Comparison of ENCODE assay signal across 13 cellular contexts in the genomic region with DNA sequence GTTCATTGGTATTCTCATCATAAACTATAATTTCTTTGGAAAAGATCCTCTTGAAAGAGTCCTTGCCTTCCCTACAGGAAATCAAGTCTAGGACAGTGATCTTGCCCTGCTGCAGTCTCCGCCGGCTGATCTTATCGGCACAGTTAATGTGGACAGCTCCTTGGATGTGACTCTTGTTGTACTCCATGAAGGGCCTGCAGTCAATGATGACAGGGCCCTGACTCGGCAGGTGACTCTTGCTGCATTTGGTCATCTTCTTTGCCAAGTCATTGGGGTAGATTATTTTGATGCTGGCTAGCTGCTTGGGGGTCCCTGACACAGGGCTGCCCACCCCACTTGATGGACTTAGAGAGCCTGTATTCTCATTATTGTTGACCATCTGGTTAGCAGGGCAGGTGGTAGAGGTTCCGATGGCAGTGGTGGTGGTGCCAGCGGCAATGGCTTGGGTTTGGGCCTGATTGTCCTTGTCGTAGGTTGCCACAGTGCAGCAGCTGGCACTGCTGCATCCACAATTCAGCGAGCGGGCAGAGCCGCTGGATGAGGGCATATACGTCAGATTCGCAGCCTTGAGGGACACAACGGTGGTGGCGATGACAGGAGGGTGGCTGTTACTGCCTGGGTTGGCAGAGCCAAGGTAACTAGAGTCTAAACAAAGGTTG. TPM values are rescaled to one million over a fixed set of nuclear protein-coding genes. Genes with fewer than 3 reads are reported as not detected.
DNase-seq lines count a peak whose midpoint lies in the region; ATAC-seq and TF ChIP-seq lines count a peak whose summit lies in the region.
"Had no signal": no experiment of that assay in that cellular context is flagged by ENCODE, and none has a peak within 500 bp of the region (broad histone marks: within the 10 kb centered on the region; RNA-seq: fewer than 3 reads in every experiment).

No MANE protein-coding gene starts in this region.

- CTCF ChIA-PET in activated CD8-positive, alpha-beta memory T cell treated with anti-CD3 and anti-CD28 coated beads, Interleukin-2, amount 10 ng/mL, durations not matched to agents 7 days and 5 days (lab: Charles Lee): interaction anchor here (0.9 to 3.2 kb wide), 2 partner anchors 10 to 262 kb away, joined by 3 to 27 read pairs; no protein-coding TSS in a partner anchor

- no peaks in the 10 kb centered on the region for H3K27me3 Mint-ChIP-seq in activated CD8-positive, alpha-beta memory T cell treated with anti-CD3 and anti-CD28 coated beads, Interleukin-2, amount 10 ng/mL, durations not matched to agents 7 days and 5 days
- no peaks in the 10 kb centered on the region for H3K27me3 Mint-ChIP-seq in T-helper 17 cell
- H3K27me3 Mint-ChIP-seq: activated CD4-positive, alpha-beta T cell treated with anti-CD3 and anti-CD28 coated beads for 36 hours; naive B cell had no signal

- H3K27me3 ChIP-seq in layer of hippocampus (ENCODE audit: control insufficient read depth, insufficient read depth, low read length): no peaks in the 10 kb centered on the region
- no peaks in the 10 kb centered on the region for H3K27me3 ChIP-seq in spleen (replicated peaks in 1 of 7)
- H3K27me3 ChIP-seq: upper lobe of right lung had no signal

- peaks cover 12 to 79% (median 42%) of the 10 kb centered on the region in 6 donors for H3K4me1 ChIP-seq in spleen

- no peaks in the 10 kb centered on the region for H3K9me3 ChIP-seq in T-helper 17 cell (ENCODE audit: control insufficient read depth, low read length, poor library complexity, severe bottlenecking)
- no peaks in the 10 kb centered on the region for H3K9me3 ChIP-seq in spleen
- H3K9me3 ChIP-seq: A549, upper lobe of right lung had no signal

- no peak for ATAC-seq in activated CD8-positive, alpha-beta memory T cell treated with anti-CD3 and anti-CD28 coated beads, Interleukin-2, amount 10 ng/mL, durations not matched to agents 7 days and 5 days
- ATAC-seq in T-helper 17 cell (no peak), esophagus mucosa (no peak), GM18868 (IDR thresholded peaks at IDR 0.05; ENCODE audit: unreplicated experiment) (no peak), GM19452 (IDR thresholded peaks at IDR 0.05; ENCODE audit: unreplicated experiment) (no peak)
- ATAC-seq: A549; activated CD4-positive, alpha-beta T cell treated with anti-CD3 and anti-CD28 coated beads for 36 hours; upper lobe of right lung had no signal

- H3K36me3 ChIP-seq in spleen: peaks cover 0 to 27% (median 0%) of the 10 kb centered on the region in 6 donors

- H3K36me3 Mint-ChIP-seq in activated CD8-positive, alpha-beta memory T cell treated with anti-CD3 and anti-CD28 coated beads, Interleukin-2, amount 10 ng/mL, durations not matched to agents 7 days and 5 days: peaks cover 52% of the 10 kb centered on the region
- peaks cover 9% of the 10 kb centered on the region for H3K36me3 Mint-ChIP-seq in T-helper 17 cell (ENCODE audit: low read depth)

- no peak overlapping the region for H3K27ac Mint-ChIP-seq in activated CD8-positive, alpha-beta memory T cell treated with anti-CD3 and anti-CD28 coated beads, Interleukin-2, amount 10 ng/mL, durations not matched to agents 7 days and 5 days
- H3K27ac Mint-ChIP-seq in T-helper 17 cell: peak overlapping the region; percentile 71
- H3K27ac Mint-ChIP-seq: activated CD4-positive, alpha-beta T cell treated with anti-CD3 and anti-CD28 coated beads for 36 hours had no signal

- H3K4me3 ChIP-seq in spleen: peak overlapping the region in 1 of 8 donors; percentile 21
- H3K4me3 ChIP-seq: A549 had no signal

- 92 to 98% (median 95%) methylated on average over 14 of the region's 14 CpGs for WGBS in spleen, 5 donors

- no peak for DNase-seq in activated CD8-positive, alpha-beta memory T cell treated with anti-CD3 and anti-CD28 coated beads, Interleukin-2, amount 10 ng/mL, durations not matched to agents 7 days and 5 days
- no peak for DNase-seq in activated CD8-positive, alpha-beta memory T cell treated with anti-CD3 and anti-CD28 coated beads, Interleukin-2, amount 50 U/mL, for 48 hours
- DNase-seq in T-helper 17 cell: no peak
- peak; percentile 74 for DNase-seq in spleen
- DNase-seq: activated CD4-positive, alpha-beta T cell treated with anti-CD3 and anti-CD28 coated beads for 36 hours; naive B cell; NCI-H1436; upper lobe of right lung had no signal

- peaks cover 4% of the 10 kb centered on the region for H3K9me3 Mint-ChIP-seq in activated CD8-positive, alpha-beta memory T cell treated with anti-CD3 and anti-CD28 coated beads, Interleukin-2, amount 10 ng/mL, durations not matched to agents 7 days and 5 days (ENCODE audit: low read depth)
- H3K9me3 Mint-ChIP-seq: naive B cell had no signal

- peak overlapping the region; percentile 8 for H3K4me3 Mint-ChIP-seq in activated CD8-positive, alpha-beta memory T cell treated with anti-CD3 and anti-CD28 coated beads, Interleukin-2, amount 10 ng/mL, durations not matched to agents 7 days and 5 days
- H3K4me3 Mint-ChIP-seq in T-helper 17 cell: peak overlapping the region; percentile 73
- H3K4me3 Mint-ChIP-seq: activated CD4-positive, alpha-beta T cell treated with anti-CD3 and anti-CD28 coated beads for 36 hours had no signal

- TF ChIP-seq POLR2A in spleen (IDR thresholded peaks at IDR 0.05): no peak

- intact Hi-C loops in spleen (cut with DNase I; ENCODE audit: low total_unique reads): no loop called here

- H3K4me1 Mint-ChIP-seq in activated CD8-positive, alpha-beta memory T cell treated with anti-CD3 and anti-CD28 coated beads, Interleukin-2, amount 10 ng/mL, durations not matched to agents 7 days and 5 days: peaks cover 45% of the 10 kb centered on the region
- peaks cover 32% of the 10 kb centered on the region for H3K4me1 Mint-ChIP-seq in T-helper 17 cell

- H3K27ac ChIP-seq in layer of hippocampus (ENCODE audit: low read depth, low read length) (peak overlapping the region; percentile 31), spleen (no peak overlapping the region)
- H3K27ac ChIP-seq: A549, upper lobe of right lung had no signal

- TF ChIP-seq CTCF in spleen (IDR thresholded peaks at IDR 0.05 in 8 of 11, conservative IDR thresholded peaks at IDR 0.05 in 3 of 11): no peak

RNA-seq across cellular contexts. Expression of gene DUSP10, which starts 2.7 kb away (rescaled TPM):
- total RNA-seq in activated CD8-positive, alpha-beta memory T cell treated with anti-CD3 and anti-CD28 coated beads, Interleukin-2, amount 10 ng/mL, durations not matched to agents 7 days and 5 days: 10 to 100 TPM; 14.3 to 46.3 TPM
- total RNA-seq in T-helper 17 cell (100 to 1,000 TPM in 1 of 2 donors, 10 to 100 TPM in 1; 95.6 to 107 TPM), spleen (10 to 100 TPM in 1 of 7 donors, 1 to 10 TPM in 6; 6.6 to 11.9 (median 7.6) TPM), esophagus mucosa (3.0 TPM)
- polyA plus RNA-seq in spleen: 1 to 10 TPM; 3.4 to 7.4 (median 4.4) TPM
